Comparison of ENCODE assay signal across 34 cellular contexts in genomic region chr21:46371204-46372013, GRCh38. TPM values are rescaled to one million over a fixed set of nuclear protein-coding genes. Genes with fewer than 3 reads are reported as not detected.
DNase-seq lines count a peak whose midpoint lies in the region; ATAC-seq, FAIRE-seq and TF ChIP-seq lines count a peak whose summit lies in the region.
"Had no signal": no experiment of that assay in that cellular context is flagged by ENCODE, and none has a peak within 500 bp of the region (broad histone marks: within the 10 kb centered on the region; RNA-seq: fewer than 3 reads in every experiment).

No MANE protein-coding gene starts in this region.

- intact Hi-C loops in CD4-positive, alpha-beta memory T cell (cut with micrococcal nuclease) = no loop called here
- intact Hi-C loops in K562 (cut with micrococcal nuclease) = no loop called here

- ATAC-seq in K562 = no peak
- ATAC-seq in HG02973 (IDR thresholded peaks at IDR 0.05; ENCODE audit: unreplicated experiment) = no peak
- ATAC-seq: body of pancreas, esophagus mucosa, lower lobe of right lung, mucosa of descending colon, pancreas, T-helper 17 cell had no signal

- no peaks in the 10 kb centered on the region for H3K9me3 Mint-ChIP-seq in CD4-positive, alpha-beta memory T cell
- H3K9me3 Mint-ChIP-seq: activated CD4-positive, alpha-beta memory T cell treated with anti-CD3 and anti-CD28 coated beads for 36 hours; activated T-helper 1 cell treated with anti-CD3 and anti-CD28 coated beads, Interleukin-12 subunit alpha, Interleukin-12 subunit beta, Interleukin-2, Interleukin-4 antibody, amounts not matched to agents 30 ng/mL and 10 ng/mL and 1 ng/mL, durations not matched to agents 14 hours and 24 hours and 36 hours; CD8-positive, alpha-beta memory T cell had no signal

- H3K4me3 ChIP-seq in CD4-positive, alpha-beta memory T cell (ENCODE audit: low read length in 2 of 2) = no peak overlapping the region
- H3K4me3 ChIP-seq in K562 = no peak overlapping the region
- H3K4me3 ChIP-seq in osteoblast (ENCODE audit: insufficient read depth, low read length) = no peak overlapping the region
- H3K4me3 ChIP-seq: adrenal gland, body of pancreas, GM23248, lower lobe of right lung, mucosa of descending colon, pancreas, skin epidermis, testis had no signal

- POLR2A ChIA-PET in CD4-positive, alpha-beta memory T cell (lab: Charles Lee; ENCODE audit: partially characterized antibody) = no interaction called here
- POLR2A ChIA-PET in K562 (lab: Yijun Ruan, JAX) = no interaction called here

- TF ChIP-seq CTCF in GM13976 (IDR thresholded peaks at IDR 0.05; ENCODE audit: borderline replicate concordance, control extremely low read depth, extremely low read depth, insufficient read depth, missing control alignments) (no peak), K562 (IDR thresholded peaks at IDR 0.05 in 2 of 3, conservative IDR thresholded peaks at IDR 0.05 in 1 of 3; ENCODE audit: insufficient read depth in 2 of 3, low read depth in 1 of 3, low read length in 3 of 3) (no peak), osteoblast (IDR thresholded peaks at IDR 0.05; ENCODE audit: extremely low read depth, low read depth, low read length) (no peak)

- H3K4me1 Mint-ChIP-seq in CD4-positive, alpha-beta memory T cell = peaks cover 16 to 26% (median 21%) of the 10 kb centered on the region in 4 donors

- peaks cover 23% of the 10 kb centered on the region for H3K4me1 ChIP-seq in CD4-positive, alpha-beta memory T cell (ENCODE audit: insufficient read depth, low read length)
- peaks cover 0 to 14% of the 10 kb centered on the region in 2 experiments; a peak in 1 of 5 replicates for H3K4me1 ChIP-seq in K562 (replicated peaks in 1 of 2; ENCODE audit: control insufficient read depth in 2 of 2, insufficient read depth in 2 of 2, low read length in 2 of 2)
- no peaks in the 10 kb centered on the region for H3K4me1 ChIP-seq in osteoblast (ENCODE audit: insufficient read depth, low read length)
- H3K4me1 ChIP-seq: BE2C, body of pancreas, pancreas had no signal

- peak; percentile 40 for FAIRE-seq in K562 (lab: Jason Lieb, UNC)
- FAIRE-seq: pancreas had no signal

- H2AFZ ChIP-seq in K562 (ENCODE audit: low read depth, low read length) (no peak overlapping the region), osteoblast (ENCODE audit: low read length) (no peak overlapping the region)
- H2AFZ ChIP-seq: GM23248 had no signal

- no peaks in the 10 kb centered on the region for H3K9me1 ChIP-seq in K562 (ENCODE audit: control insufficient read depth, insufficient read depth, low read length)

- no peak for TF ChIP-seq POLR2A in K562 (conservative IDR thresholded peaks at IDR 0.05)

- H3K79me2 ChIP-seq in K562 (ENCODE audit: control insufficient read depth, insufficient read depth, low read length) (peaks cover 40% of the 10 kb centered on the region), osteoblast (ENCODE audit: insufficient read depth, low read length) (peaks cover 50% of the 10 kb centered on the region)

- no peaks in the 10 kb centered on the region for H3K27me3 Mint-ChIP-seq in CD4-positive, alpha-beta memory T cell
- H3K27me3 Mint-ChIP-seq: activated CD4-positive, alpha-beta memory T cell treated with anti-CD3 and anti-CD28 coated beads for 36 hours; CD8-positive, alpha-beta memory T cell; T-helper 17 cell had no signal

- DNase-seq in CD4-positive, alpha-beta memory T cell = no peak
- DNase-seq in GM13976 (ENCODE audit: low spot score) = peak; percentile 58
- no peak for DNase-seq in K562 (ENCODE audit: extremely low read depth in 1 of 4, low spot score in 3 of 4)
- peak; percentile 77 for DNase-seq in osteoblast (ENCODE audit: insufficient read length, low spot score, missing footprints)
- DNase-seq in GM19238 (ENCODE audit: insufficient read length, low spot score) = no peak
- DNase-seq in NCI-H446 treated with DMSO at 0.1 percent for 48 hours (lab: John Stamatoyannopoulos, UW) = no peak
- DNase-seq: activated CD4-positive, alpha-beta memory T cell treated with anti-CD3 and anti-CD28 coated beads for 36 hours; activated CD4-positive, alpha-beta T cell treated with anti-CD3 and anti-CD28 coated beads for 1 hour; activated CD8-positive, alpha-beta memory T cell treated with anti-CD3 and anti-CD28 coated beads, Interleukin-2, amount 50 U/mL, for 48 hours; activated naive CD4-positive, alpha-beta T cell treated with Interleukin-2 at 50 U/mL for 16 hours; adrenal gland; BE2C; body of pancreas; CD8-positive, alpha-beta memory T cell; dermis blood vessel endothelial cell; GM23248; kidney glomerular epithelial cell; lower lobe of right lung; MM.1S; mucosa of descending colon; NCI-H1105 treated with DMSO at 0.1 percent for 48 hours; NCI-H2029 treated with DMSO at 0.1 percent for 48 hours; NCI-H526; pancreas; retina; stimulated activated naive CD4-positive, alpha-beta T cell treated with Interleukin-2 at 50 U/mL for 16 hours; T-helper 17 cell; testis had no signal

- no peak for TF ChIP-seq EP300 in K562 (IDR thresholded peaks at IDR 0.05; ENCODE audit: low read length)

- H3K27me3 ChIP-seq in CD4-positive, alpha-beta memory T cell (ENCODE audit: insufficient read depth, low read length) = no peaks in the 10 kb centered on the region
- H3K27me3 ChIP-seq in K562 (ENCODE audit: control insufficient read depth in 2 of 2, insufficient read depth in 2 of 2, low read length in 2 of 2) (no peaks in the 10 kb centered on the region; a peak in 2 of 5 replicates), osteoblast (ENCODE audit: insufficient read depth, low read length) (no peaks in the 10 kb centered on the region)
- H3K27me3 ChIP-seq: adrenal gland, BE2C, body of pancreas, pancreas, testis had no signal

- CTCF ChIA-PET in CD4-positive, alpha-beta memory T cell (lab: Charles Lee; ENCODE audit: partially characterized antibody) = no interaction called here
- CTCF ChIA-PET in K562 (lab: Yijun Ruan, JAX; ENCODE audit: low intra/inter-chr PET ratio) = no interaction called here

- no peaks in the 10 kb centered on the region for H3K9me3 ChIP-seq in CD4-positive, alpha-beta memory T cell (ENCODE audit: control insufficient read depth in 1 of 2, low read length in 2 of 2)
- H3K9me3 ChIP-seq in K562 (replicated peaks; ENCODE audit: control insufficient read depth, insufficient read depth, low read depth, low read length) = no peaks in the 10 kb centered on the region
- no peaks in the 10 kb centered on the region for H3K9me3 ChIP-seq in osteoblast (ENCODE audit: low read depth, low read length)
- H3K9me3 ChIP-seq: adrenal gland, BE2C, body of pancreas, lower lobe of right lung, mucosa of descending colon, pancreas, testis had no signal

- in situ Hi-C loops in GM13976 (cut with MboI; ENCODE audit: low sequenced_read_pairs, unreplicated experiment) (no loop called here), K562 (cut with MboI) (no loop called here)

- H3K4me2 ChIP-seq in K562 (ENCODE audit: insufficient read depth, low read length) (no peak overlapping the region), osteoblast (ENCODE audit: insufficient read depth, low read length) (no peak overlapping the region)
- H3K4me2 ChIP-seq: KMS-11 had no signal

- H3K4me3 Mint-ChIP-seq in CD4-positive, alpha-beta memory T cell = peak overlapping the region in 1 of 8 donors; percentile 39
- H3K4me3 Mint-ChIP-seq: activated CD4-positive, alpha-beta memory T cell treated with anti-CD3 and anti-CD28 coated beads for 36 hours; activated T-helper 1 cell treated with anti-CD3 and anti-CD28 coated beads, Interleukin-12 subunit alpha, Interleukin-12 subunit beta, Interleukin-2, Interleukin-4 antibody, amounts not matched to agents 30 ng/mL and 10 ng/mL and 1 ng/mL, durations not matched to agents 14 hours and 24 hours and 36 hours; CD8-positive, alpha-beta memory T cell; T-helper 17 cell had no signal

- no peak for TF ChIP-seq RAD21 in K562 (CRISPR knock-in tag; conservative IDR thresholded peaks at IDR 0.05 in 1 of 2, IDR thresholded peaks at IDR 0.05 in 1 of 2)

- no peak overlapping the region for H3K27ac ChIP-seq in CD4-positive, alpha-beta memory T cell (ENCODE audit: low read depth, low read length)
- H3K27ac ChIP-seq in K562 (ENCODE audit: extremely low read depth, low read depth, low read length) = no peak overlapping the region
- H3K27ac ChIP-seq in osteoblast (ENCODE audit: low read depth, low read length) = no peak overlapping the region
- H3K27ac ChIP-seq: adrenal gland, body of pancreas, GM23248, HL-60, KMS-11, lower lobe of right lung, pancreas, skin epidermis, testis had no signal

- peaks cover 9% of the 10 kb centered on the region for H3K36me3 ChIP-seq in CD4-positive, alpha-beta memory T cell (ENCODE audit: insufficient read depth, low read length)
- H3K36me3 ChIP-seq in K562 (ENCODE audit: control insufficient read depth, insufficient read depth, low read length) (peaks cover 54% of the 10 kb centered on the region; the same call in 2 of the 3 replicates), osteoblast (ENCODE audit: insufficient read depth, low read length) (peaks cover 6% of the 10 kb centered on the region)

- BruUV-seq in K562 (replicated peaks; lab: Mats Ljungman, UMichigan) = no TSS peak

- H3K27ac Mint-ChIP-seq in CD4-positive, alpha-beta memory T cell = peak overlapping the region in 6 of 7 donors; percentile 27 to 78 (median 74)
- H3K27ac Mint-ChIP-seq: activated CD4-positive, alpha-beta memory T cell treated with anti-CD3 and anti-CD28 coated beads for 36 hours; activated T-helper 1 cell treated with anti-CD3 and anti-CD28 coated beads, Interleukin-12 subunit alpha, Interleukin-12 subunit beta, Interleukin-2, Interleukin-4 antibody, amounts not matched to agents 30 ng/mL and 10 ng/mL and 1 ng/mL, durations not matched to agents 14 hours and 24 hours and 36 hours had no signal

- H4K20me1 ChIP-seq in K562 (replicated peaks; ENCODE audit: control insufficient read depth, insufficient read depth, low read length) (peaks cover 5% of the 10 kb centered on the region; the same call in 1 of the 2 replicates), osteoblast (ENCODE audit: insufficient read depth, low read length) (peaks cover 8% of the 10 kb centered on the region)

- WGBS in K562 (ENCODE audit: insufficient coverage, low coverage, missing lambda C conversion rate) = 96% methylated on average over 15 of the region's 16 CpGs

- H3K36me3 Mint-ChIP-seq in CD4-positive, alpha-beta memory T cell = peaks cover 20% of the 10 kb centered on the region in 2 donors

- no peak overlapping the region for H3K9ac ChIP-seq in K562 (ENCODE audit: insufficient read depth in 1 of 2, low read depth in 2 of 2, low read length in 2 of 2)
- H3K9ac ChIP-seq: GM23248, KMS-11 had no signal

RNA-seq across cellular contexts. Expression of gene PCNT, which starts 47.5 kb away (rescaled TPM):
- total RNA-seq in CD4-positive, alpha-beta memory T cell = 10 to 100 TPM; 46.9 to 52.1 TPM
- polyA plus RNA-seq in CD4-positive, alpha-beta memory T cell = 10 to 100 TPM in 1 of 2 donors, 1 to 10 TPM in 1; 2.0 to 25.2 TPM
- 228 and 231 TPM in 2 replicates for total RNA-seq in K562 (2011; cell fraction: chromatin; rRNA removed; ENCODE audit: low replicate concordance)
- total RNA-seq in K562 (2011; cell fraction: nucleolus; rRNA removed) = 111 and 116 TPM in 2 replicates
- total RNA-seq in K562 (2011; cell fraction: nucleoplasm; rRNA removed) = 105 and 117 TPM in 2 replicates
- total RNA-seq in K562 (2014; rRNA removed) (31.3 and 36.8 TPM in 2 replicates), K562 (2014; rRNA removed; fragmentation: Illumina TruSeq; extraction: Trizol) (32.5 and 33.8 TPM in 2 replicates), K562 (2015; rRNA removed; fragmentation: Illumina TruSeq; extraction: Trizol) (29.7 and 30.9 TPM in 2 replicates), K562 (2021) (43.7 and 53.5 TPM in 2 replicates), osteoblast (19.2 and 23.0 TPM in 2 replicates)
- polyA plus RNA-seq in K562 (2011; rRNA removed) (23.9 and 27.8 TPM in 2 replicates), K562 (2014; fragmentation: Illumina TruSeq; extraction: Trizol) (32.1 and 34.5 TPM in 2 replicates), K562 (2014; fragmentation: Nextera tagmentation; extraction: Ambion mirVana) (10 to 100 TPM in 1 of 2 experiments, 1 to 10 TPM in 1; 9.1 to 16.4 TPM), K562 (2014; rRNA removed) (35.9 and 41.2 TPM in 2 replicates)
- polyA plus RNA-seq in K562 (2011; cell fraction: cytosol; rRNA removed) = 12.2 and 15.3 TPM in 2 replicates
- 138 and 140 TPM in 2 replicates for polyA plus RNA-seq in K562 (2011; cell fraction: nucleus; rRNA removed)
- polyA plus RNA-seq in K562 (2012) = 30.2 and 40.7 TPM in 2 replicates
- 81.0 and 84.8 TPM in 2 replicates for polyA minus RNA-seq in K562 (2011; rRNA and poly(A)+ RNA removed)
- 18.4 and 26.1 TPM in 2 replicates for polyA minus RNA-seq in K562 (2011; cell fraction: cytosol; rRNA and poly(A)+ RNA removed)
- polyA minus RNA-seq in K562 (2011; cell fraction: nucleus; rRNA and poly(A)+ RNA removed) = 52.5 and 71.8 TPM in 2 replicates

RNA-seq across cellular contexts. Expression of gene C21orf58, which starts 47.7 kb away (rescaled TPM):
- 1 to 10 TPM; 8.2 to 9.4 TPM for total RNA-seq in CD4-positive, alpha-beta memory T cell
- 1 to 10 TPM in 1 of 2 donors, under 1 TPM in 1; 0.35 to 1.1 TPM for polyA plus RNA-seq in CD4-positive, alpha-beta memory T cell
- total RNA-seq in K562 (2011; cell fraction: chromatin; rRNA removed; ENCODE audit: low replicate concordance) = 76.9 and 158 TPM in 2 replicates
- 122 and 125 TPM in 2 replicates for total RNA-seq in K562 (2011; cell fraction: nucleolus; rRNA removed)
- 94.2 and 95.7 TPM in 2 replicates for total RNA-seq in K562 (2011; cell fraction: nucleoplasm; rRNA removed)
- total RNA-seq in K562 (2014; rRNA removed) (20.1 and 22.4 TPM in 2 replicates), K562 (2014; rRNA removed; fragmentation: Illumina TruSeq; extraction: Trizol) (4.5 and 6.0 TPM in 2 replicates), K562 (2015; rRNA removed; fragmentation: Illumina TruSeq; extraction: Trizol) (13.5 and 14.2 TPM in 2 replicates), K562 (2021) (29.1 and 30.5 TPM in 2 replicates), osteoblast (2.2 and 3.2 TPM in 2 replicates)
- polyA plus RNA-seq in K562 (2011; rRNA removed) (12.4 and 16.7 TPM in 2 replicates), K562 (2014; fragmentation: Illumina TruSeq; extraction: Trizol) (10.6 and 16.1 TPM in 2 replicates), K562 (2014; fragmentation: Nextera tagmentation; extraction: Ambion mirVana) (1 to 10 TPM; 1.2 to 1.9 TPM), K562 (2014; rRNA removed) (27.9 and 30.0 TPM in 2 replicates)
- polyA plus RNA-seq in K562 (2011; cell fraction: cytosol; rRNA removed) = 13.8 and 15.9 TPM in 2 replicates
- 66.8 and 97.1 TPM in 2 replicates for polyA plus RNA-seq in K562 (2011; cell fraction: nucleus; rRNA removed)
- polyA plus RNA-seq in K562 (2012) = 14.5 and 40.1 TPM in 2 replicates
- 11.0 and 11.9 TPM in 2 replicates for polyA minus RNA-seq in K562 (2011; rRNA and poly(A)+ RNA removed)
- 9.0 and 10.6 TPM in 2 replicates for polyA minus RNA-seq in K562 (2011; cell fraction: cytosol; rRNA and poly(A)+ RNA removed)
- 48.5 and 60.9 TPM in 2 replicates for polyA minus RNA-seq in K562 (2011; cell fraction: nucleus; rRNA and poly(A)+ RNA removed)

Comparison
In these comparisons a context has a peak if more than half of its experiments do, and no peak if none do; other contexts are left out.
1. DNase-seq: peak in GM13976 (single experiment) and osteoblast (single experiment); none in CD4-positive, alpha-beta memory T cell (0 of 5), K562 (0 of 4), GM19238 (single experiment) and NCI-H446 treated with DMSO at 0.1 percent for 48 hours (single experiment).